In genomic region chr12:68129979-68130378, GRCh38 we compare ENCODE assay signal across 22 cellular contexts. TPM values are rescaled to one million over a fixed set of nuclear protein-coding genes. Genes with fewer than 3 reads are reported as not detected.
DNase-seq lines count a peak whose midpoint lies in the region; ATAC-seq, FAIRE-seq and TF ChIP-seq lines count a peak whose summit lies in the region.
"Had no signal": no experiment of that assay in that cellular context is flagged by ENCODE, and none has a peak within 500 bp of the region (broad histone marks: within the 10 kb centered on the region; RNA-seq: fewer than 3 reads in every experiment).

No MANE protein-coding gene starts in this region.

- H3K27me3 ChIP-seq in K562 (ENCODE audit: control insufficient read depth in 2 of 2, insufficient read depth in 2 of 2, low read length in 2 of 2), result no peaks in the 10 kb centered on the region
- no peaks in the 10 kb centered on the region for H3K27me3 ChIP-seq in psoas muscle (ENCODE audit: insufficient read depth in 3 of 3, low read length in 2 of 3)
- H3K27me3 ChIP-seq: BE2C had no signal

- peak overlapping the region; percentile 1 for H3K27ac Mint-ChIP-seq in activated T-cell treated with anti-CD3 and anti-CD28 coated beads, Interleukin-2, amount 50 U/mL, for 72 hours
- H3K27ac Mint-ChIP-seq in activated T-cell treated with anti-CD3 and anti-CD28 coated beads, Interleukin-2, amount 50 U/mL, for 24 hours, result no peak overlapping the region
- H3K27ac Mint-ChIP-seq: CD4-positive, CD25-positive, alpha-beta regulatory T cell; H9 had no signal

- no peak for TF ChIP-seq POLR2A in K562 (conservative IDR thresholded peaks at IDR 0.05)

- TF ChIP-seq CTCF in K562 (IDR thresholded peaks at IDR 0.05 in 2 of 3, conservative IDR thresholded peaks at IDR 0.05 in 1 of 3; ENCODE audit: insufficient read depth in 2 of 3, low read depth in 1 of 3, low read length in 3 of 3), result no peak
- no peak for TF ChIP-seq CTCF in psoas muscle (IDR thresholded peaks at IDR 0.05)

- H3K9me1 ChIP-seq in K562 (ENCODE audit: control insufficient read depth, insufficient read depth, low read length), result no peaks in the 10 kb centered on the region

- POLR2A ChIA-PET in K562 (lab: Yijun Ruan, JAX), result interaction anchor here (0.6 kb wide), 1 partner anchor 22 kb away, joined by 3 read pairs; no protein-coding TSS in a partner anchor

- no peaks in the 10 kb centered on the region for H3K4me1 ChIP-seq in K562 (replicated peaks in 1 of 2; ENCODE audit: control insufficient read depth in 2 of 2, insufficient read depth in 2 of 2, low read length in 2 of 2)
- no peaks in the 10 kb centered on the region for H3K4me1 ChIP-seq in psoas muscle
- H3K4me1 ChIP-seq: BE2C had no signal

- H3K9me3 ChIP-seq in K562 (replicated peaks; ENCODE audit: control insufficient read depth, insufficient read depth, low read depth, low read length) (no peaks in the 10 kb centered on the region), psoas muscle (peaks cover 26% of the 10 kb centered on the region)
- H3K9me3 ChIP-seq: BE2C had no signal

- no peak for FAIRE-seq in K562 (lab: Jason Lieb, UNC)
- peak; percentile 8 for FAIRE-seq in frontal cortex (lab: Jason Lieb, UNC)
- FAIRE-seq: A204.1, GM12891, H1, HTR-8/SVneo had no signal

- intact Hi-C loops in K562 (cut with micrococcal nuclease) (no loop called here), psoas muscle (cut with DNase I) (no loop called here)

- ATAC-seq in activated T-cell treated with anti-CD3 and anti-CD28 coated beads, Interleukin-2, amount 50 U/mL, for 72 hours (replicated peaks in 1 of 2), result no peak
- no peak for ATAC-seq in K562
- ATAC-seq in psoas muscle, result no peak

- H3K4me3 ChIP-seq in K562 (no peak overlapping the region), psoas muscle (no peak overlapping the region)

- CTCF ChIA-PET in K562 (lab: Yijun Ruan, JAX; ENCODE audit: low intra/inter-chr PET ratio), result no interaction called here

- H3K36me3 ChIP-seq in K562 (ENCODE audit: control insufficient read depth, insufficient read depth, low read length) (no peaks in the 10 kb centered on the region), psoas muscle (ENCODE audit: insufficient read depth in 1 of 2, low read depth in 1 of 2) (no peaks in the 10 kb centered on the region)
- H3K36me3 ChIP-seq: BE2C had no signal

- in situ Hi-C loops in K562 (cut with MboI), result no loop called here

- TF ChIP-seq EP300 in K562 (IDR thresholded peaks at IDR 0.05; ENCODE audit: low read length), result no peak

- H3K9me3 Mint-ChIP-seq in activated T-cell treated with anti-CD3 and anti-CD28 coated beads, Interleukin-2, amount 50 U/mL, for 72 hours, result peaks cover 31 to 34% of the 10 kb centered on the region in 2 donors
- H3K9me3 Mint-ChIP-seq in activated T-cell treated with anti-CD3 and anti-CD28 coated beads, Interleukin-2, amount 50 U/mL, for 24 hours, result peaks cover 38% of the 10 kb centered on the region

- no TSS peak for BruUV-seq in K562 (replicated peaks; lab: Mats Ljungman, UMichigan)

- H3K4me1 Mint-ChIP-seq in activated T-cell treated with anti-CD3 and anti-CD28 coated beads, Interleukin-2, amount 50 U/mL, for 72 hours (ENCODE audit: low read depth), result peaks cover 5% of the 10 kb centered on the region
- H3K4me1 Mint-ChIP-seq in activated T-cell treated with anti-CD3 and anti-CD28 coated beads, Interleukin-2, amount 50 U/mL, for 24 hours (ENCODE audit: low read depth), result peaks cover 8% of the 10 kb centered on the region

- WGBS in K562 (ENCODE audit: insufficient coverage, low coverage, missing lambda C conversion rate), result 5% methylated on average over 2 of the region's 2 CpGs
- 84 to 91% (median 87%) methylated on average over 2 of the region's 2 CpGs for WGBS in psoas muscle, 3 donors

- TF ChIP-seq RAD21 in K562 (CRISPR knock-in tag; conservative IDR thresholded peaks at IDR 0.05 in 1 of 2, IDR thresholded peaks at IDR 0.05 in 1 of 2), result no peak

- H3K79me2 ChIP-seq in K562 (ENCODE audit: control insufficient read depth, insufficient read depth, low read length), result no peaks in the 10 kb centered on the region

- no peak overlapping the region for H3K9ac ChIP-seq in K562 (ENCODE audit: insufficient read depth in 1 of 2, low read depth in 2 of 2, low read length in 2 of 2)

- H3K27ac ChIP-seq in K562 (ENCODE audit: extremely low read depth, low read depth, low read length) (no peak overlapping the region), psoas muscle (no peak overlapping the region)

- H3K36me3 Mint-ChIP-seq in activated T-cell treated with anti-CD3 and anti-CD28 coated beads, Interleukin-2, amount 50 U/mL, for 72 hours (ENCODE audit: insufficient read depth in 2 of 2), result peaks cover 23 to 42% of the 10 kb centered on the region in 2 donors
- H3K36me3 Mint-ChIP-seq in activated T-cell treated with anti-CD3 and anti-CD28 coated beads, Interleukin-2, amount 50 U/mL, for 24 hours (ENCODE audit: low read depth), result peaks cover 18% of the 10 kb centered on the region

- no peak overlapping the region for H3K4me3 Mint-ChIP-seq in activated T-cell treated with anti-CD3 and anti-CD28 coated beads, Interleukin-2, amount 50 U/mL, for 72 hours
- H3K4me3 Mint-ChIP-seq in activated T-cell treated with anti-CD3 and anti-CD28 coated beads, Interleukin-2, amount 50 U/mL, for 24 hours, result no peak overlapping the region
- H3K4me3 Mint-ChIP-seq: CD4-positive, CD25-positive, alpha-beta regulatory T cell; H9 had no signal

- no peaks in the 10 kb centered on the region for H4K20me1 ChIP-seq in K562 (replicated peaks; ENCODE audit: control insufficient read depth, insufficient read depth, low read length)

- H3K4me2 ChIP-seq in K562 (ENCODE audit: insufficient read depth, low read length), result no peak overlapping the region

- H2AFZ ChIP-seq in K562 (ENCODE audit: low read depth, low read length), result no peak overlapping the region

- no peaks in the 10 kb centered on the region for H3K27me3 Mint-ChIP-seq in activated T-cell treated with anti-CD3 and anti-CD28 coated beads, Interleukin-2, amount 50 U/mL, for 72 hours (ENCODE audit: low read depth)
- H3K27me3 Mint-ChIP-seq in activated T-cell treated with anti-CD3 and anti-CD28 coated beads, Interleukin-2, amount 50 U/mL, for 24 hours, result no peaks in the 10 kb centered on the region
- H3K27me3 Mint-ChIP-seq: CD4-positive, CD25-positive, alpha-beta regulatory T cell; CD8-positive, alpha-beta memory T cell had no signal

- no peak for DNase-seq in activated T-cell treated with anti-CD3 and anti-CD28 coated beads, Interleukin-2, amount 50 U/mL, for 72 hours
- no peak for DNase-seq in activated T-cell treated with anti-CD3 and anti-CD28 coated beads, Interleukin-2, amount 50 U/mL, for 24 hours
- DNase-seq in K562 (ENCODE audit: extremely low read depth in 1 of 4, low spot score in 3 of 4) (no peak), frontal cortex (ENCODE audit: low spot score in 2 of 2) (no peak), psoas muscle (no peak)
- no peak for DNase-seq in effector CD8-positive, alpha-beta T cell (lab: John Stamatoyannopoulos, UW)
- DNase-seq: ACHN; BE2C; C1 segment of cervical spinal cord; CD4-positive, CD25-positive, alpha-beta regulatory T cell; CD8-positive, alpha-beta memory T cell; COR-L47; DMS 273 treated with DMSO at 0.1 percent for 48 hours; DMS53; DND-41; EL; H9 had no signal

TF ChIP-seq in K562, 482 proteins besides CTCF, POLR2A, EP300 and RAD21:
- TF ChIP-seq ZNF561 (CRISPR knock-in tag; conservative IDR thresholded peaks at IDR 0.05), result no peak
- TF ChIP-seq ZNF354B (CRISPR knock-in tag; IDR thresholded peaks at IDR 0.05), result peak; percentile 86
- no peak for TF ChIP-seq PCBP1 (IDR thresholded peaks at IDR 0.05; ENCODE audit: low read depth, low read length, poor library complexity, severe bottlenecking)
- TF ChIP-seq NFE2 (IDR thresholded peaks at IDR 0.05; ENCODE audit: low read depth), result no peak
- TF ChIP-seq ZNF507 (tag; conservative IDR thresholded peaks at IDR 0.05), result peak; percentile 99
- TF ChIP-seq ELK3 (CRISPR knock-in tag; IDR thresholded peaks at IDR 0.05), result no peak

RNA-seq across cellular contexts. Expression of gene IFNG, which starts 29.6 kb away (rescaled TPM):
- 10 to 100 TPM; 34.3 to 77.1 TPM for total RNA-seq in activated T-cell treated with anti-CD3 and anti-CD28 coated beads, Interleukin-2, amount 50 U/mL, for 72 hours
- total RNA-seq in K562 (2011; cell fraction: chromatin; rRNA removed; ENCODE audit: low replicate concordance), result not detected in 2 replicates
- not detected in 2 replicates for total RNA-seq in K562 (2011; cell fraction: nucleolus; rRNA removed)
- not detected in 2 replicates for total RNA-seq in K562 (2011; cell fraction: nucleoplasm; rRNA removed)
- total RNA-seq in K562 (2014; rRNA removed) (not detected in 2 replicates), K562 (2014; rRNA removed; fragmentation: Illumina TruSeq; extraction: Trizol) (not detected in 2 replicates), K562 (2015; rRNA removed; fragmentation: Illumina TruSeq; extraction: Trizol) (not detected in 2 replicates), K562 (2021) (0.29 and 0.38 TPM in 2 replicates), frontal cortex (not detected), psoas muscle (not detected)
- polyA plus RNA-seq in K562 (2011; rRNA removed) (not detected in 2 replicates), K562 (2014; fragmentation: Illumina TruSeq; extraction: Trizol) (not detected in 2 replicates), K562 (2014; fragmentation: Nextera tagmentation; extraction: Ambion mirVana) (not detected), K562 (2014; rRNA removed) (not detected in 2 replicates), psoas muscle (not detected)
- polyA plus RNA-seq in K562 (2011; cell fraction: cytosol; rRNA removed), result not detected in 2 replicates
- polyA plus RNA-seq in K562 (2011; cell fraction: nucleus; rRNA removed), result not detected in 2 replicates
- polyA plus RNA-seq in K562 (2012), result not detected in 2 replicates
- polyA minus RNA-seq in K562 (2011; rRNA and poly(A)+ RNA removed), result not detected in 2 replicates
- not detected in 2 replicates for polyA minus RNA-seq in K562 (2011; cell fraction: cytosol; rRNA and poly(A)+ RNA removed)
- polyA minus RNA-seq in K562 (2011; cell fraction: nucleus; rRNA and poly(A)+ RNA removed), result not detected in 2 replicates
- total RNA-seq: G401, H1, H9 had no signal
- polyA plus RNA-seq: H1 had no signal

Comparison
In these comparisons a context has a peak if more than half of its experiments do, and no peak if none do; other contexts are left out.
1. RNA of gene IFNG, which starts 29.6 kb away (total RNA-seq): 34.3 to 77.1 TPM in activated T-cell treated with anti-CD3 and anti-CD28 coated beads, Interleukin-2, amount 50 U/mL, for 72 hours; 0.29 to 0.38 TPM in K562, not detected in frontal cortex (single experiment) and not detected in psoas muscle; every median in the first group is over 10 times any median in the second.